10 cellular contexts compared by ENCODE assay signal in genomic region chr7:121873795-121874194, GRCh38. TPM values are rescaled to one million over a fixed set of nuclear protein-coding genes. Genes with fewer than 3 reads are reported as not detected.
DNase-seq lines count a peak whose midpoint lies in the region; ATAC-seq, FAIRE-seq and TF ChIP-seq lines count a peak whose summit lies in the region.
"Had no signal": no experiment of that assay in that cellular context is flagged by ENCODE, and none has a peak within 500 bp of the region (broad histone marks: within the 10 kb centered on the region; RNA-seq: fewer than 3 reads in every experiment).

No MANE protein-coding gene starts in this region.

- peak overlapping the region; percentile 67 for H3K27ac ChIP-seq in HUES64 (ENCODE audit: low read depth, low read length)
- no peak overlapping the region for H3K27ac ChIP-seq in kidney (ENCODE audit: low read depth in 2 of 2, low read length in 2 of 2)
- no peak overlapping the region for H3K27ac ChIP-seq in subcutaneous abdominal adipose tissue (ENCODE audit: low read depth, low read length)

- H3K27me3 ChIP-seq in HUES64 (ENCODE audit: insufficient read depth, low read length) (peaks cover 5% of the 10 kb centered on the region; the same call in 1 of the 2 replicates), subcutaneous abdominal adipose tissue (ENCODE audit: control insufficient read depth in 5 of 5, insufficient read depth in 4 of 5, low read length in 5 of 5) (peaks cover 0 to 9% (median 6%) of the 10 kb centered on the region in 5 donors)

- in situ Hi-C loops in astrocyte of the spinal cord (cut with HindIII; ENCODE audit: low sequenced_read_pairs), result no loop called here

- no peak overlapping the region for H3K27ac Mint-ChIP-seq in stimulated activated memory B cell treated with anti-CD40 and anti-IgM and Interleukin-4, amounts not matched to agents 10 μg/mL and 1 μg/mL and 100 μg/mL, for 72 hours

- H3K27me3 Mint-ChIP-seq in stimulated activated memory B cell treated with anti-CD40 and anti-IgM and Interleukin-4, amounts not matched to agents 10 μg/mL and 1 μg/mL and 100 μg/mL, for 72 hours, result peaks cover 29% of the 10 kb centered on the region

- intact Hi-C loops in kidney (cut with DNase I), result no loop called here

- WGBS in HUES64, result 0% methylated on average over 10 of the region's 10 CpGs

- H3K36me3 Mint-ChIP-seq in stimulated activated memory B cell treated with anti-CD40 and anti-IgM and Interleukin-4, amounts not matched to agents 10 μg/mL and 1 μg/mL and 100 μg/mL, for 72 hours, result no peaks in the 10 kb centered on the region

- DNase-seq in astrocyte of the spinal cord (ENCODE audit: low read depth, low spot score) (peak; percentile 23), kidney (no peak), DMS79 (lab: John Stamatoyannopoulos, UW) (no peak), AG08396 (ENCODE audit: low spot score) (no peak), NCI-H128 (lab: John Stamatoyannopoulos, UW; ENCODE audit: unreplicated experiment) (no peak)
- DNase-seq: stimulated activated CD4-positive, alpha-beta T cell treated with anti-CD3 and anti-CD28 coated beads, Interleukin-4, amount 100 ng/mL, for 24 hours had no signal

- no peak overlapping the region for H3K4me3 Mint-ChIP-seq in stimulated activated memory B cell treated with anti-CD40 and anti-IgM and Interleukin-4, amounts not matched to agents 10 μg/mL and 1 μg/mL and 100 μg/mL, for 72 hours

- no peak for ATAC-seq in stimulated activated memory B cell treated with anti-CD40 and anti-IgM and Interleukin-4, amounts not matched to agents 10 μg/mL and 1 μg/mL and 100 μg/mL, for 72 hours

- TF ChIP-seq CTCF in astrocyte of the spinal cord (IDR thresholded peaks at IDR 0.05; ENCODE audit: low read depth, low read length), result no peak
- TF ChIP-seq CTCF in kidney (IDR thresholded peaks at IDR 0.05; ENCODE audit: borderline replicate concordance, extremely low read depth, insufficient read depth), result no peak

- H3K4me1 Mint-ChIP-seq in stimulated activated memory B cell treated with anti-CD40 and anti-IgM and Interleukin-4, amounts not matched to agents 10 μg/mL and 1 μg/mL and 100 μg/mL, for 72 hours, result peaks cover 12% of the 10 kb centered on the region

- no peaks in the 10 kb centered on the region for H3K36me3 ChIP-seq in HUES64 (ENCODE audit: insufficient read depth, low read length)
- no peaks in the 10 kb centered on the region for H3K36me3 ChIP-seq in kidney (ENCODE audit: control insufficient read depth in 1 of 2, insufficient read depth in 2 of 2, low read length in 2 of 2)
- no peaks in the 10 kb centered on the region for H3K36me3 ChIP-seq in subcutaneous abdominal adipose tissue (ENCODE audit: control insufficient read depth in 5 of 5, insufficient read depth in 5 of 5, low read length in 5 of 5)

- H3K4me1 ChIP-seq in HUES64 (ENCODE audit: insufficient read depth, low read length) (peaks cover 36% of the 10 kb centered on the region), kidney (ENCODE audit: control insufficient read depth in 1 of 2, insufficient read depth in 1 of 2, low read depth in 1 of 2, low read length in 2 of 2) (no peaks in the 10 kb centered on the region), subcutaneous abdominal adipose tissue (ENCODE audit: control insufficient read depth in 5 of 5, insufficient read depth in 5 of 5, low read length in 5 of 5) (peaks cover 0 to 22% (median 19%) of the 10 kb centered on the region in 5 donors)

- FAIRE-seq in kidney (lab: Jason Lieb, UNC), result no peak
- FAIRE-seq: colon had no signal

- peaks cover 3% of the 10 kb centered on the region for H3K9me3 Mint-ChIP-seq in stimulated activated memory B cell treated with anti-CD40 and anti-IgM and Interleukin-4, amounts not matched to agents 10 μg/mL and 1 μg/mL and 100 μg/mL, for 72 hours

- peak overlapping the region; percentile 87 for H3K4me3 ChIP-seq in HUES64 (ENCODE audit: low read length)
- peak overlapping the region; percentile 64 for H3K4me3 ChIP-seq in astrocyte of the spinal cord (ENCODE audit: low read depth, low read length)
- peak overlapping the region; percentile 59 to 64 for H3K4me3 ChIP-seq in kidney (ENCODE audit: low read length in 2 of 2)
- H3K4me3 ChIP-seq in subcutaneous abdominal adipose tissue (ENCODE audit: low read depth in 1 of 5, low read length in 5 of 5), result peak overlapping the region; percentile 57 to 76 (median 61)

- H3K9ac ChIP-seq in HUES64 (ENCODE audit: low read depth, low read length) (peak overlapping the region; percentile 79), kidney (ENCODE audit: low read length in 2 of 2) (no peak overlapping the region), subcutaneous abdominal adipose tissue (ENCODE audit: low read length in 5 of 5) (peak overlapping the region in 1 of 5 donors; percentile 17)

- H3K9me3 ChIP-seq in HUES64 (ENCODE audit: insufficient read depth, low read depth, low read length) (no peaks in the 10 kb centered on the region), kidney (ENCODE audit: control insufficient read depth in 1 of 2, low read length in 2 of 2) (no peaks in the 10 kb centered on the region), subcutaneous abdominal adipose tissue (ENCODE audit: control insufficient read depth in 5 of 5, low read length in 5 of 5) (no peaks in the 10 kb centered on the region)

RNA-seq across cellular contexts. Expression of gene PTPRZ1, which starts 0.8 kb away (rescaled TPM):
- polyA plus RNA-seq in HUES64 (2013, experiment 1 of 2), result 116 TPM
- polyA plus RNA-seq in HUES64 (2013, experiment 2 of 2), result 128 TPM
- 0.98 TPM for total RNA-seq in kidney
- polyA plus RNA-seq in kidney (ENCODE audit: insufficient read depth, low read depth, low replicate concordance), result 0.17 TPM
